16 cellular contexts compared by ENCODE assay signal in genomic region chr19:32708457-32708856, GRCh38. TPM values are rescaled to one million over a fixed set of nuclear protein-coding genes. Genes with fewer than 3 reads are reported as not detected.
DNase-seq lines count a peak whose midpoint lies in the region; ATAC-seq and TF ChIP-seq lines count a peak whose summit lies in the region.
"Had no signal": no experiment of that assay in that cellular context is flagged by ENCODE, and none has a peak within 500 bp of the region (broad histone marks: within the 10 kb centered on the region; RNA-seq: fewer than 3 reads in every experiment).

No MANE protein-coding gene starts in this region.

- H3K4me1 ChIP-seq in PC-3 (ENCODE audit: insufficient read depth, low read length): no peaks in the 10 kb centered on the region
- H3K4me1 ChIP-seq: gastrocnemius medialis had no signal

- H3K27ac ChIP-seq in PC-3 (ENCODE audit: low read length): no peak overlapping the region
- H3K27ac ChIP-seq: brain microvascular endothelial cell, gastrocnemius medialis had no signal

- no peaks in the 10 kb centered on the region for H3K27me3 ChIP-seq in PC-3 (ENCODE audit: low read length)
- H3K27me3 ChIP-seq: brain microvascular endothelial cell, gastrocnemius medialis had no signal

- H3K79me2 ChIP-seq in PC-3 (ENCODE audit: low read length): peaks cover 28% of the 10 kb centered on the region

- intact Hi-C loops in PC-3 (cut with micrococcal nuclease): no loop called here
- intact Hi-C loops in activated CD8-positive, alpha-beta T cell treated with anti-CD3 and anti-CD28 coated beads for 36 hours (cut with micrococcal nuclease): no loop called here

- H3K4me2 ChIP-seq in PC-3 (ENCODE audit: low read length): no peak overlapping the region

- no TSS peak for BruUV-seq in PC-3 (replicated peaks; lab: Mats Ljungman, UMichigan)

- H3K4me3 Mint-ChIP-seq in activated CD8-positive, alpha-beta T cell treated with anti-CD3 and anti-CD28 coated beads for 36 hours: no peak overlapping the region

- H4K20me1 ChIP-seq in PC-3 (ENCODE audit: low read length): no peaks in the 10 kb centered on the region

- TF ChIP-seq CTCF in PC-3 (conservative IDR thresholded peaks at IDR 0.05; ENCODE audit: low read depth, low read length) (no peak), choroid plexus epithelial cell (conservative IDR thresholded peaks at IDR 0.05; ENCODE audit: low read depth, low read length) (no peak)
- TF ChIP-seq CTCF in activated CD8-positive, alpha-beta T cell treated with anti-CD3 and anti-CD28 coated beads for 36 hours (IDR thresholded peaks at IDR 0.05): no peak

- H3K27me3 Mint-ChIP-seq in activated CD8-positive, alpha-beta T cell treated with anti-CD3 and anti-CD28 coated beads for 36 hours: no peaks in the 10 kb centered on the region

- peaks cover 51% of the 10 kb centered on the region for H3K36me3 Mint-ChIP-seq in activated CD8-positive, alpha-beta T cell treated with anti-CD3 and anti-CD28 coated beads for 36 hours (ENCODE audit: low read depth)

- CTCF ChIA-PET in PC-3 (lab: Charles Lee): no interaction called here
- CTCF ChIA-PET in activated CD8-positive, alpha-beta T cell treated with anti-CD3 and anti-CD28 coated beads for 36 hours (lab: Charles Lee): interaction anchor here (1.2 kb wide), 1 partner anchor 33 kb away, joined by 3 read pairs; the partner anchor contains the start of genes ANKRD27 and RGS9BP

- peak; percentile 26 for DNase-seq in PC-3
- peak; percentile 66 for DNase-seq in activated CD8-positive, alpha-beta T cell treated with anti-CD3 and anti-CD28 coated beads for 36 hours
- peak; percentile 9 for DNase-seq in choroid plexus epithelial cell (ENCODE audit: low read depth)
- peak; percentile 17 for DNase-seq in stimulated activated CD4-positive, alpha-beta T cell treated with anti-CD3 and anti-CD28 coated beads, Interleukin-4, amount 100 ng/mL, for 1 hour
- no peak for DNase-seq in NCI-H1092 treated with DMSO at 0.1 percent for 48 hours (lab: John Stamatoyannopoulos, UW)
- no peak for DNase-seq in medulla oblongata (ENCODE audit: extremely low spot score)
- DNase-seq: brain microvascular endothelial cell; C1 segment of cervical spinal cord; effector CD8-positive, alpha-beta T cell; gastrocnemius medialis; NCI-H1092; substantia nigra had no signal

- no peaks in the 10 kb centered on the region for H3K9me2 ChIP-seq in PC-3 (replicated peaks; ENCODE audit: low read length)

- ATAC-seq in PC-3: peak; percentile 42; the same call in 1 of the 2 replicates
- ATAC-seq in activated CD8-positive, alpha-beta T cell treated with anti-CD3 and anti-CD28 coated beads for 36 hours: peak; percentile 95
- ATAC-seq in GM21529 (IDR thresholded peaks at IDR 0.05; ENCODE audit: unreplicated experiment): no peak
- ATAC-seq in HG03159 (IDR thresholded peaks at IDR 0.05; ENCODE audit: unreplicated experiment): no peak
- ATAC-seq: gastrocnemius medialis had no signal

- peaks cover 7% of the 10 kb centered on the region for H3K36me3 ChIP-seq in PC-3 (ENCODE audit: low read depth, low read length)

- H3K27ac Mint-ChIP-seq in activated CD8-positive, alpha-beta T cell treated with anti-CD3 and anti-CD28 coated beads for 36 hours: peak overlapping the region; percentile 68

- no peak overlapping the region for H3K9ac ChIP-seq in PC-3 (ENCODE audit: low read length)

- H2AFZ ChIP-seq in PC-3 (ENCODE audit: low read length): no peak overlapping the region

- no peaks in the 10 kb centered on the region for H3F3A ChIP-seq in PC-3 (ENCODE audit: low read length, unreplicated experiment)

- no peaks in the 10 kb centered on the region for H3K9me3 ChIP-seq in PC-3 (ENCODE audit: low read length)

- H3K9me3 Mint-ChIP-seq in activated CD8-positive, alpha-beta T cell treated with anti-CD3 and anti-CD28 coated beads for 36 hours: peaks cover 5% of the 10 kb centered on the region

- no peak overlapping the region for H3K4me3 ChIP-seq in PC-3 (ENCODE audit: low read length)
- no peak overlapping the region for H3K4me3 ChIP-seq in choroid plexus epithelial cell (ENCODE audit: low read depth, low read length)
- H3K4me3 ChIP-seq: gastrocnemius medialis had no signal

- peaks cover 15% of the 10 kb centered on the region for H3K4me1 Mint-ChIP-seq in activated CD8-positive, alpha-beta T cell treated with anti-CD3 and anti-CD28 coated beads for 36 hours (ENCODE audit: low read depth)

- POLR2A ChIA-PET in PC-3 (lab: Charles Lee; ENCODE audit: unreplicated experiment): no interaction called here
- POLR2A ChIA-PET in activated CD8-positive, alpha-beta T cell treated with anti-CD3 and anti-CD28 coated beads for 36 hours (lab: Charles Lee): interaction anchor here (0.7 to 1.0 kb wide), 5 partner anchors 9 to 407 kb away, joined by 3 to 8 read pairs (median 3); partner anchors contain the start of gene NUDT19

RNA-seq across cellular contexts. Expression of gene TDRD12, which starts 11.1 kb away (rescaled TPM):
- 0.23 TPM in 1 of 2 replicates, not detected in the other for total RNA-seq in PC-3 (2014; rRNA removed)
- under 1 TPM in 1 of 2 experiments, not detected in 1; 0.13 TPM for total RNA-seq in activated CD8-positive, alpha-beta T cell treated with anti-CD3 and anti-CD28 coated beads for 36 hours
- total RNA-seq: NCI-H460, RPMI7951 had no signal

RNA-seq across cellular contexts. Expression of gene NUDT19, which starts 16.8 kb away (rescaled TPM):
- total RNA-seq in PC-3 (2014; rRNA removed): 13.3 TPM in 2 replicates
- 10 to 100 TPM; 16.1 to 17.5 TPM for total RNA-seq in activated CD8-positive, alpha-beta T cell treated with anti-CD3 and anti-CD28 coated beads for 36 hours

RNA-seq across cellular contexts. Expression of gene RGS9BP, which starts 32.8 kb away (rescaled TPM):
- total RNA-seq in PC-3 (2014; rRNA removed): 1.3 and 1.6 TPM in 2 replicates
- under 1 TPM; 0.18 to 0.32 TPM for total RNA-seq in activated CD8-positive, alpha-beta T cell treated with anti-CD3 and anti-CD28 coated beads for 36 hours

RNA-seq across cellular contexts. Expression of gene ANKRD27, which starts 33.5 kb away (rescaled TPM):
- total RNA-seq in PC-3 (2014; rRNA removed): 14.3 and 17.0 TPM in 2 replicates
- 10 to 100 TPM; 34.2 to 41.0 TPM for total RNA-seq in activated CD8-positive, alpha-beta T cell treated with anti-CD3 and anti-CD28 coated beads for 36 hours

Comparison
In these comparisons a context has a peak if more than half of its experiments do, and no peak if none do; other contexts are left out.
1. ATAC-seq: peak in PC-3 (single experiment) and activated CD8-positive, alpha-beta T cell treated with anti-CD3 and anti-CD28 coated beads for 36 hours (single experiment); none in GM21529 (single experiment) and HG03159 (single experiment).
2. DNase-seq: peak in PC-3 (single experiment), activated CD8-positive, alpha-beta T cell treated with anti-CD3 and anti-CD28 coated beads for 36 hours (single experiment), choroid plexus epithelial cell (single experiment) and stimulated activated CD4-positive, alpha-beta T cell treated with anti-CD3 and anti-CD28 coated beads, Interleukin-4, amount 100 ng/mL, for 1 hour (single experiment); none in NCI-H1092 treated with DMSO at 0.1 percent for 48 hours (single experiment) and medulla oblongata (single experiment).